Comparison of ENCODE assay signal across 8 cellular contexts in the genomic region with DNA sequence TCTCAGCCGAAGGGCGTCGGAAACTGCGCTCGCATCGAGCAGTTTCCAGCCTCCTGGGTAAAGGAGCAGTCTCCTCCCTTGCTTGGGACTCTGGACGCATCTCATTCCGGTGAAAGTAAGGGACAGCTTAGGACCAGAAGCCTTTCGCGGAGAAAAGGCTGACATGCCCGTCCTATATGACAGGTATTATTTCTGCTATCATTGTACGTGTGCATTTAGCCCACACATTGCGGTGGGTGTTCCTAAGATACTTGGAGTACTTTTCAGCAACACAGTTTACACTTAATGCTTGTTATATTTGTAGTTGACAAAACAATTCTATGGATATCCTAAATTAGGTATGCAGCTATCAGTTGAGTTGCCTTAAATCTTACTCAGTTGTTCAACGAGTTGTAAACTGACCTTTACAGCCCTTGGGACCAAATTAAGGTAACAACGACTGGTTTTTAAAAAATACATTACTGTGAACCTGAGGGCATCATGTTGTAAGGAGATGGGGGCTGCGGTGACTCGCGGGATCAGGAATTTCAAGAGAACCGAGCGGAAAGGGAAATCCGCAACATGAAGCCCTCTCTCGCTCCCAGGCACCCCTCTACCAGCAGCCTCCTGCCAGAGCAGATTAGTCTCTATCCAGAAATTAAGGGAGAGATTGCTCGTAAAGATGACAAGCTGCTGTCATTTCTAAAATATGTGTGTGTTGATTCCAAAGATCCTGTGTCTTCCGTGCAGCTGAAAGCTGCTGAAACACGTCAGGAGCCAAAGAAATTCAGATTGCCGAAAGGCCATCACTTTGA. TPM values are rescaled to one million over a fixed set of nuclear protein-coding genes. Genes with fewer than 3 reads are reported as not detected.
DNase-seq lines count a peak whose midpoint lies in the region; ATAC-seq and TF ChIP-seq lines count a peak whose summit lies in the region.

No MANE protein-coding gene starts in this region.

- H3K4me1 ChIP-seq in BE2C (no peaks in the 10 kb centered on the region), Peyer's patch (peaks cover 0 to 32% (median 0%) of the 10 kb centered on the region in 4 donors)

- no peaks in the 10 kb centered on the region for H3K9me3 ChIP-seq in BE2C
- no peaks in the 10 kb centered on the region for H3K9me3 ChIP-seq in Peyer's patch

- DNase-seq in BE2C (peak; percentile 16), Peyer's patch (no peak), dorsolateral prefrontal cortex (peak in 2 of 10 donors; percentile 10 to 32), myocyte (ENCODE audit: low read depth) (peak; percentile 14), middle frontal gyrus (ENCODE audit: extremely low spot score, low spot score) (no peak), pons (ENCODE audit: low spot score) (no peak)

- H3K4me3 ChIP-seq in BE2C (ENCODE audit: low read depth, low read length) (peak overlapping the region; percentile 85), Peyer's patch (peak overlapping the region; percentile 83 to 93 (median 88)), dorsolateral prefrontal cortex (peak overlapping the region; percentile 71 to 100 (median 96))

- intact Hi-C loops in dorsolateral prefrontal cortex (cut with DNase I): loop anchor here (1.0 to 5.0 kb wide), 3 partner anchors 109 to 279 kb away; partner anchors contain the start of genes EID1 (in 1 of the 2) and SECISBP2L (in 1 of the 2)

- peaks cover 6% of the 10 kb centered on the region for H3K36me3 ChIP-seq in BE2C
- no peaks in the 10 kb centered on the region for H3K36me3 ChIP-seq in Peyer's patch

- ATAC-seq in GM19351 (IDR thresholded peaks at IDR 0.05; ENCODE audit: unreplicated experiment) (peak; percentile 24), GM19324 (IDR thresholded peaks at IDR 0.05; ENCODE audit: low FRiP score, unreplicated experiment) (no peak)

- no peak for TF ChIP-seq POLR2A in Peyer's patch (IDR thresholded peaks at IDR 0.05)

- TF ChIP-seq CTCF in BE2C (IDR thresholded peaks at IDR 0.05; ENCODE audit: low read depth, low read length): no peak
- no peak for TF ChIP-seq CTCF in Peyer's patch (IDR thresholded peaks at IDR 0.05)
- peak in 8 of 56 donors; percentile 1 to 15 (median 10) for TF ChIP-seq CTCF in dorsolateral prefrontal cortex (IDR thresholded peaks at IDR 0.05 in 54 of 56, conservative IDR thresholded peaks at IDR 0.05 in 2 of 56; ENCODE audit: low read depth in 1 of 56, partially characterized antibody in 56 of 56)

- no peaks in the 10 kb centered on the region for H3K27me3 ChIP-seq in BE2C
- H3K27me3 ChIP-seq in Peyer's patch: no peaks in the 10 kb centered on the region
- no peaks in the 10 kb centered on the region for H3K27me3 ChIP-seq in dorsolateral prefrontal cortex

- H3K27ac ChIP-seq in Peyer's patch: peak overlapping the region; percentile 76 to 89 (median 84)
- H3K27ac ChIP-seq in dorsolateral prefrontal cortex: peak overlapping the region in 58 of 59 donors; percentile 7 to 97 (median 89)

RNA-seq across cellular contexts. Expression of gene COPS2, which starts 0.6 kb away (rescaled TPM):
- 42.1 TPM for polyA plus RNA-seq in BE2C (2012; ENCODE audit: insufficient read depth, insufficient read length, low read depth)
- 10 to 100 TPM; 31.5 to 50.6 (median 39.0) TPM for total RNA-seq in Peyer's patch
- total RNA-seq in dorsolateral prefrontal cortex: 10 to 100 TPM; 32.1 to 97.9 (median 73.1) TPM
- 67.3 and 85.4 TPM in 2 replicates for total RNA-seq in myocyte
- polyA plus RNA-seq in myocyte (2012): 34.7 TPM

RNA-seq across cellular contexts. Expression of gene GALK2, which starts 14.0 kb away (rescaled TPM):
- 24.5 TPM for polyA plus RNA-seq in BE2C (2012; ENCODE audit: insufficient read depth, insufficient read length, low read depth)
- total RNA-seq in Peyer's patch (10 to 100 TPM; 33.4 to 61.9 (median 44.3) TPM), dorsolateral prefrontal cortex (10 to 100 TPM; 42.1 to 70.2 (median 52.5) TPM), myocyte (25.2 and 34.6 TPM in 2 replicates)
- 18.4 TPM for polyA plus RNA-seq in myocyte (2012)

Comparison
In these comparisons a context has a peak if more than half of its experiments do, and no peak if none do; other contexts are left out.
1. DNase-seq: peak in BE2C (single experiment) and myocyte (single experiment); none in Peyer's patch (0 of 3), middle frontal gyrus (single experiment) and pons (single experiment).
2. Peak in every context shown above with its lines, with median percentiles within 50 percentile points of each other: H3K4me3 ChIP-seq.